ENCODE assay signal across 19 cellular contexts in genomic region chr6:157088841-157089240, GRCh38.
A peak's percentile ranks its signal among the peaks of the same experiment; 100 is the strongest.
DNase-seq lines count a peak whose midpoint lies in the region; ATAC-seq and TF ChIP-seq lines count a peak whose summit lies in the region.
"Had no signal": no experiment of that assay in that cellular context is flagged by ENCODE, and none has a peak within 500 bp of the region (broad histone marks: within the 10 kb centered on the region; RNA-seq: fewer than 3 reads in every experiment).

No MANE protein-coding gene starts in this region.

- CTCF ChIA-PET in HEK293 (lab: Yijun Ruan, JAX), result interaction anchor here (0.6 to 1.6 kb wide), 4 partner anchors 11 to 1507 kb away, joined by 4 to 6 read pairs (median 4); no protein-coding TSS in a partner anchor

- H3K27ac ChIP-seq in HEK293 (ENCODE audit: extremely low read depth, low read depth, low read length), result no peak overlapping the region
- H3K27ac ChIP-seq: colonic mucosa, skin epidermis, uterus had no signal

- no peaks in the 10 kb centered on the region for H3K9me3 ChIP-seq in HEK293 (ENCODE audit: control insufficient read depth, insufficient read depth, low read depth, low read length)
- H3K9me3 ChIP-seq: colonic mucosa, MG63, uterus had no signal

- no peaks in the 10 kb centered on the region for H3K9me3 Mint-ChIP-seq in activated T-helper 17 cell treated with anti-CD3 and anti-CD28 coated beads, Interleukin-2, amount 50 U/mL, for 72 hours
- no peaks in the 10 kb centered on the region for H3K9me3 Mint-ChIP-seq in progenitor cell of endocrine pancreas (ENCODE audit: low read depth)
- H3K9me3 Mint-ChIP-seq: T-cell had no signal

- DNase-seq in fibroblast of pulmonary artery (ENCODE audit: low read depth), result peak; percentile 32
- no peak for DNase-seq in progenitor cell of endocrine pancreas (ENCODE audit: low spot score, unreplicated experiment)
- no peak for DNase-seq in NCI-H2081 treated with DMSO at 0.1 percent for 48 hours (lab: John Stamatoyannopoulos, UW)
- DNase-seq in MV-4-11 (lab: John Stamatoyannopoulos, UW), result no peak
- DNase-seq: activated CD4-positive, alpha-beta T cell treated with anti-CD3 and anti-CD28 coated beads, Interleukin-2, amount 50 U/mL, for 1 hour; activated naive CD4-positive, alpha-beta T cell treated with Interleukin-2 at 50 U/mL for 16 hours; aorta; colonic mucosa; COR-L47; MG63; NCI-H1694 treated with DMSO at 0.1 percent for 48 hours; NCI-H226; stimulated activated CD4-positive, alpha-beta T cell treated with anti-CD3 and anti-CD28 coated beads, Interleukin-4, amount 100 ng/mL, for 24 hours; T-cell; uterus had no signal

- POLR2A ChIA-PET in HEK293 (lab: Yijun Ruan, JAX), result no interaction called here

- no peak for ATAC-seq in activated T-helper 17 cell treated with anti-CD3 and anti-CD28 coated beads, Interleukin-2, amount 50 U/mL, for 72 hours (replicated peaks)
- no peak for ATAC-seq in HG03469 (IDR thresholded peaks at IDR 0.05; ENCODE audit: unreplicated experiment)
- ATAC-seq: T-cell had no signal

- no peak for TF ChIP-seq CTCF in HEK293 (tag by site-specific recombination; IDR thresholded peaks at IDR 0.05)
- TF ChIP-seq CTCF in fibroblast of pulmonary artery (IDR thresholded peaks at IDR 0.05; ENCODE audit: low read length, missing control alignments), result no peak
- TF ChIP-seq CTCF in progenitor cell of endocrine pancreas (IDR thresholded peaks at IDR 0.05; ENCODE audit: unreplicated experiment), result no peak

- H3K27ac Mint-ChIP-seq in activated T-helper 17 cell treated with anti-CD3 and anti-CD28 coated beads, Interleukin-2, amount 50 U/mL, for 72 hours, result peak overlapping the region; percentile 3
- peak overlapping the region; percentile 9 for H3K27ac Mint-ChIP-seq in progenitor cell of endocrine pancreas
- H3K27ac Mint-ChIP-seq: T-cell had no signal

- no peak overlapping the region for H3K4me3 Mint-ChIP-seq in activated T-helper 17 cell treated with anti-CD3 and anti-CD28 coated beads, Interleukin-2, amount 50 U/mL, for 72 hours
- H3K4me3 Mint-ChIP-seq in progenitor cell of endocrine pancreas (ENCODE audit: low read depth), result no peak overlapping the region
- H3K4me3 Mint-ChIP-seq: T-cell had no signal

- H3K27me3 Mint-ChIP-seq in activated T-helper 17 cell treated with anti-CD3 and anti-CD28 coated beads, Interleukin-2, amount 50 U/mL, for 72 hours, result no peaks in the 10 kb centered on the region
- no peaks in the 10 kb centered on the region for H3K27me3 Mint-ChIP-seq in progenitor cell of endocrine pancreas
- H3K27me3 Mint-ChIP-seq: T-cell had no signal

- peaks cover 63% of the 10 kb centered on the region for H3K36me3 Mint-ChIP-seq in activated T-helper 17 cell treated with anti-CD3 and anti-CD28 coated beads, Interleukin-2, amount 50 U/mL, for 72 hours (ENCODE audit: low read depth)
- peaks cover 12% of the 10 kb centered on the region for H3K36me3 Mint-ChIP-seq in progenitor cell of endocrine pancreas (ENCODE audit: insufficient read depth)

- peaks cover 32% of the 10 kb centered on the region for H3K4me1 Mint-ChIP-seq in activated T-helper 17 cell treated with anti-CD3 and anti-CD28 coated beads, Interleukin-2, amount 50 U/mL, for 72 hours
- peaks cover 39% of the 10 kb centered on the region for H3K4me1 Mint-ChIP-seq in progenitor cell of endocrine pancreas (ENCODE audit: low read depth)

- H3K4me1 ChIP-seq in HEK293 (ENCODE audit: control insufficient read depth, insufficient read depth, low read length), result peaks cover 6% of the 10 kb centered on the region; the same call in 1 of the 2 replicates
- H3K4me1 ChIP-seq: colonic mucosa had no signal

- H3K36me3 ChIP-seq in HEK293 (ENCODE audit: control insufficient read depth in 2 of 2, insufficient read depth in 1 of 2, low read length in 2 of 2), result peaks cover 0 to 6% of the 10 kb centered on the region in 2 experiments; a peak in 1 of 3 replicates
- H3K36me3 ChIP-seq: colonic mucosa, uterus had no signal

- H3K4me3 ChIP-seq in HEK293 (ENCODE audit: low read depth, low read length) (no peak overlapping the region), fibroblast of pulmonary artery (replicated peaks; ENCODE audit: low read depth, low read length) (no peak overlapping the region)
- H3K4me3 ChIP-seq: colonic mucosa, MG63, skin epidermis, uterus had no signal

TF ChIP-seq in HEK293, 187 proteins besides CTCF, POLR2A, EP300 and RAD21:
- TF ChIP-seq SCRT1 (tag by site-specific recombination; IDR thresholded peaks at IDR 0.05; ENCODE audit: borderline replicate concordance), result 0 out of 2 replicates have a peak, but pooled peaks have one; percentile 23
- TF ChIP-seq ZFP41 (tag by site-specific recombination; IDR thresholded peaks at IDR 0.05; ENCODE audit: borderline replicate concordance), result no peak
- TF ChIP-seq SCRT2 (tag by site-specific recombination; IDR thresholded peaks at IDR 0.05), result peak; percentile 71
- TF ChIP-seq ZNF580 (tag by site-specific recombination; IDR thresholded peaks at IDR 0.05), result no peak
- TF ChIP-seq ZNF76 (tag by site-specific recombination; IDR thresholded peaks at IDR 0.05; ENCODE audit: borderline replicate concordance, low read depth), result no peak
- TF ChIP-seq ZFP3 (tag by site-specific recombination; IDR thresholded peaks at IDR 0.05; ENCODE audit: low read depth), result no peak
